20 cellular contexts compared by ENCODE assay signal in the genomic region with DNA sequence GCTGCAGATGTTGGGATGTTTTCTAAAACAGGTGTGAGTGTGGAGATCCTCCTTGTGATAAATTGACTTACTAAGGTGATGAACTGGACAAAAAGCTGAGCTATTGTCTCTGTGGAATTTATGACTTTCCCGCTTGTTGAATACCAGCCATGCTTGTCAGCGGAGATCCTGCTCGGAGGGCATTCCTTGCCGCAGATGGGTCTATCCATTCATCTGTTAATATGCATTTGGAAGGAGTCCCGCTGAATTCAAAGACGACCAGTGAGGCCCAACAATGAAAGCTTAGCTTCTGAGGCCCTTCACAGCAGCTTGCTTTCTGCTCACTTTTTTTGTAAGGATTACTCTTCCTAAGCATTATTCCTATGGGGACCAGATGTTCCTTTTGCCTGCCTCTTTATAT.
DNase-seq lines count a peak whose midpoint lies in the region; ATAC-seq and TF ChIP-seq lines count a peak whose summit lies in the region.
"Had no signal": no experiment of that assay in that cellular context is flagged by ENCODE, and none has a peak within 500 bp of the region (broad histone marks: within the 10 kb centered on the region; RNA-seq: fewer than 3 reads in every experiment).

No MANE protein-coding gene starts in this region.

- peaks cover 15% of the 10 kb centered on the region for H3K4me1 ChIP-seq in HAP-1
- H3K4me1 ChIP-seq in neural progenitor cell: peaks cover 44% of the 10 kb centered on the region
- H3K4me1 ChIP-seq: left lung, tibial nerve had no signal

- H3K36me3 Mint-ChIP-seq in glutamatergic neuron (ENCODE audit: unreplicated experiment) (no peaks in the 10 kb centered on the region), neural progenitor cell (peaks cover 3% of the 10 kb centered on the region)
- H3K36me3 Mint-ChIP-seq in activated naive CD8-positive, alpha-beta T cell treated with anti-CD3 and anti-CD28 coated beads, Interleukin-2, amount 50 U/mL, for 24 hours (ENCODE audit: low read depth): peaks cover 3% of the 10 kb centered on the region
- H3K36me3 Mint-ChIP-seq: naive B cell; stimulated activated memory B cell treated with anti-CD40 and anti-IgM and Interleukin-4, amounts not matched to agents 10 μg/mL and 1 μg/mL and 100 μg/mL, for 72 hours had no signal

- in situ Hi-C loops in HAP-1 (cut with MboI; ENCODE audit: low sequenced_read_pairs): no loop called here

- TF ChIP-seq CTCF in glutamatergic neuron (IDR thresholded peaks at IDR 0.05; ENCODE audit: partially characterized antibody, unreplicated experiment): no peak
- TF ChIP-seq CTCF in neural progenitor cell (IDR thresholded peaks at IDR 0.05): no peak

- H3K9ac ChIP-seq in neural progenitor cell: no peak overlapping the region

- DNase-seq in HAP-1 (ENCODE audit: low spot score in 2 of 2) (peak; percentile 92 to 100), RPMI7951 (ENCODE audit: low read depth) (peak; percentile 82), glutamatergic neuron (no peak), neural progenitor cell (ENCODE audit: low spot score) (peak; percentile 79), AG08396 (ENCODE audit: low spot score) (no peak)
- no peak for DNase-seq in activated naive CD8-positive, alpha-beta T cell treated with anti-CD3 and anti-CD28 coated beads, Interleukin-2, amount 50 U/mL, for 24 hours
- no peak for DNase-seq in stimulated activated CD4-positive, alpha-beta T cell treated with anti-CD3 and anti-CD28 coated beads, Interleukin-4, amount 100 ng/mL, for 1 hour
- DNase-seq: activated CD4-positive, CD25-positive, alpha-beta regulatory T cell treated with anti-CD3 and anti-CD28 coated beads, Interleukin-2, amount 50 U/mL, for 72 hours; activated effector memory CD4-positive, alpha-beta T cell treated with anti-CD3 and anti-CD28 coated beads, Interleukin-2, amount 50 U/mL, for 16 hours; DMS 273 treated with DMSO at 0.1 percent for 48 hours; left lung; naive B cell; NCI-H2107 had no signal

- peak overlapping the region; percentile 66 for H3K4me2 ChIP-seq in neural progenitor cell

- H3K27ac Mint-ChIP-seq in glutamatergic neuron (ENCODE audit: unreplicated experiment): peak overlapping the region; percentile 82
- H3K27ac Mint-ChIP-seq in neural progenitor cell: peak overlapping the region; percentile 100
- H3K27ac Mint-ChIP-seq in activated naive CD8-positive, alpha-beta T cell treated with anti-CD3 and anti-CD28 coated beads, Interleukin-2, amount 50 U/mL, for 24 hours: no peak overlapping the region
- H3K27ac Mint-ChIP-seq: B cell; naive B cell; stimulated activated memory B cell treated with anti-CD40 and anti-IgM and Interleukin-4, amounts not matched to agents 10 μg/mL and 1 μg/mL and 100 μg/mL, for 72 hours had no signal

- H3K79me2 ChIP-seq in neural progenitor cell (ENCODE audit: low read depth): peaks cover 9% of the 10 kb centered on the region

- no peak overlapping the region for H3K27ac ChIP-seq in neural progenitor cell
- H3K27ac ChIP-seq: ascending aorta, left lung, tibial nerve had no signal

- H3K9me3 Mint-ChIP-seq in glutamatergic neuron (ENCODE audit: unreplicated experiment) (peaks cover 16% of the 10 kb centered on the region), neural progenitor cell (peaks cover 2% of the 10 kb centered on the region)
- no peaks in the 10 kb centered on the region for H3K9me3 Mint-ChIP-seq in activated naive CD8-positive, alpha-beta T cell treated with anti-CD3 and anti-CD28 coated beads, Interleukin-2, amount 50 U/mL, for 24 hours
- H3K9me3 Mint-ChIP-seq: naive B cell; stimulated activated memory B cell treated with anti-CD40 and anti-IgM and Interleukin-4, amounts not matched to agents 10 μg/mL and 1 μg/mL and 100 μg/mL, for 72 hours had no signal

- ATAC-seq in activated naive CD8-positive, alpha-beta T cell treated with anti-CD3 and anti-CD28 coated beads, Interleukin-2, amount 50 U/mL, for 24 hours: no peak
- no peak for ATAC-seq in GM18867 (IDR thresholded peaks at IDR 0.05; ENCODE audit: unreplicated experiment)
- ATAC-seq: esophagus mucosa; left lung; Right ventricle myocardium inferior; stimulated activated memory B cell treated with anti-CD40 and anti-IgM and Interleukin-4, amounts not matched to agents 10 μg/mL and 1 μg/mL and 100 μg/mL, for 72 hours had no signal

- H3K4me3 Mint-ChIP-seq in glutamatergic neuron (ENCODE audit: unreplicated experiment) (peak overlapping the region; percentile 24), neural progenitor cell (peak overlapping the region; percentile 30)
- no peak overlapping the region for H3K4me3 Mint-ChIP-seq in activated naive CD8-positive, alpha-beta T cell treated with anti-CD3 and anti-CD28 coated beads, Interleukin-2, amount 50 U/mL, for 24 hours
- H3K4me3 Mint-ChIP-seq: B cell; naive B cell; stimulated activated memory B cell treated with anti-CD40 and anti-IgM and Interleukin-4, amounts not matched to agents 10 μg/mL and 1 μg/mL and 100 μg/mL, for 72 hours had no signal

- H3K36me3 ChIP-seq in HAP-1 (replicated peaks) (no peaks in the 10 kb centered on the region), neural progenitor cell (no peaks in the 10 kb centered on the region)
- H3K36me3 ChIP-seq: ascending aorta, left lung, tibial nerve had no signal

- H3K9me3 ChIP-seq in HAP-1 (no peaks in the 10 kb centered on the region), neural progenitor cell (ENCODE audit: low read depth) (no peaks in the 10 kb centered on the region)
- H3K9me3 ChIP-seq: ascending aorta, left lung, tibial nerve had no signal

- H3K4me1 Mint-ChIP-seq in glutamatergic neuron (ENCODE audit: low read depth, unreplicated experiment): peaks cover 36% of the 10 kb centered on the region
- H3K4me1 Mint-ChIP-seq in neural progenitor cell: peaks cover 61% of the 10 kb centered on the region
- H3K4me1 Mint-ChIP-seq in activated naive CD8-positive, alpha-beta T cell treated with anti-CD3 and anti-CD28 coated beads, Interleukin-2, amount 50 U/mL, for 24 hours: peaks cover 30% of the 10 kb centered on the region

- H2AFZ ChIP-seq in neural progenitor cell (replicated peaks): no peak overlapping the region

- peaks cover 41% of the 10 kb centered on the region for H3F3A ChIP-seq in neural progenitor cell (ENCODE audit: low read depth)

- H4K20me1 ChIP-seq in neural progenitor cell (ENCODE audit: low read depth): peaks cover 6% of the 10 kb centered on the region

- no peak overlapping the region for H3K4me3 ChIP-seq in HAP-1
- no peak overlapping the region for H3K4me3 ChIP-seq in neural progenitor cell
- H3K4me3 ChIP-seq: ascending aorta, left lung, tibial nerve had no signal

- H3K27me3 Mint-ChIP-seq in glutamatergic neuron (ENCODE audit: unreplicated experiment): peaks cover 3% of the 10 kb centered on the region
- H3K27me3 Mint-ChIP-seq in neural progenitor cell (ENCODE audit: insufficient read depth, low read depth): no peaks in the 10 kb centered on the region
- peaks cover 5% of the 10 kb centered on the region for H3K27me3 Mint-ChIP-seq in activated naive CD8-positive, alpha-beta T cell treated with anti-CD3 and anti-CD28 coated beads, Interleukin-2, amount 50 U/mL, for 24 hours
- H3K27me3 Mint-ChIP-seq: B cell had no signal

- H3K27me3 ChIP-seq in HAP-1 (ENCODE audit: low read depth) (no peaks in the 10 kb centered on the region), neural progenitor cell (peaks cover 16% of the 10 kb centered on the region)
- H3K27me3 ChIP-seq: ascending aorta, left lung, tibial nerve had no signal

Comparison
In these comparisons a context has a peak if more than half of its experiments do, and no peak if none do; other contexts are left out.
1. DNase-seq: peak in HAP-1 (2 of 2), RPMI7951 (single experiment) and neural progenitor cell (single experiment); none in glutamatergic neuron (single experiment), activated naive CD8-positive, alpha-beta T cell treated with anti-CD3 and anti-CD28 coated beads, Interleukin-2, amount 50 U/mL, for 24 hours (single experiment), stimulated activated CD4-positive, alpha-beta T cell treated with anti-CD3 and anti-CD28 coated beads, Interleukin-4, amount 100 ng/mL, for 1 hour (single experiment) and AG08396 (single experiment).